In genomic region chr2:201746551-201746950, GRCh38 we compare ENCODE assay signal across 28 cellular contexts. TPM values are rescaled to one million over a fixed set of nuclear protein-coding genes. Genes with fewer than 3 reads are reported as not detected.
"Had no signal": no experiment of that assay in that cellular context is flagged by ENCODE, and none has a peak within 500 bp of the region (broad histone marks: within the 10 kb centered on the region; RNA-seq: fewer than 3 reads in every experiment).

No MANE protein-coding gene starts in this region.

- H3K4me1 Mint-ChIP-seq: stimulated activated memory B cell treated with anti-CD40 and anti-IgM and Interleukin-4, amounts not matched to agents 10 μg/mL and 1 μg/mL and 100 μg/mL, for 72 hours; stimulated activated naive CD8-positive, alpha-beta T cell treated with anti-CD3 and anti-CD28 coated beads, Interleukin-15, amount 100 ng/mL, for 72 hours had no signal

- DNase-seq: islet precursor cell; left ventricle myocardium inferior; midbrain; mucosa of descending colon; naive thymus-derived CD4-positive, alpha-beta T cell; ovary; right lobe of liver; stimulated activated CD4-positive, alpha-beta T cell treated with anti-CD3 and anti-CD28 coated beads, Interleukin-1b, Interleukin-23, amount 100 ng/mL, for 48 hours; stimulated activated CD4-positive, alpha-beta T cell treated with anti-CD3 and anti-CD28 coated beads, Interleukin-2, amount 100 ng/mL, for 48 hours; stimulated activated CD4-positive, alpha-beta T cell treated with anti-CD3 and anti-CD28 coated beads, Interleukin-4, amount 100 ng/mL, for 4 hours; stimulated activated CD8-positive, alpha-beta memory T cell treated with anti-CD3 and anti-CD28 coated beads, Interleukin-4, amount 100 ng/mL, for 48 hours; stimulated activated naive CD4-positive, alpha-beta T cell treated with Interleukin-2 at 50 U/mL for 16 hours; stimulated activated naive CD8-positive, alpha-beta T cell treated with anti-CD3 and anti-CD28 coated beads, Interleukin-15, amount 100 ng/mL, for 72 hours; substantia nigra; uterus had no signal

- H3K9me3 ChIP-seq: left ventricle myocardium inferior, mucosa of descending colon, ovary, right atrium auricular region, right lobe of liver, tibial nerve, uterus had no signal

- H3K36me3 ChIP-seq: ovary, uterus had no signal

- H3K27me3 Mint-ChIP-seq: naive thymus-derived CD4-positive, alpha-beta T cell; natural killer cell treated with Interleukin-12 subunit alpha and Interleukin-12 subunit beta and Interleukin-15 and Interleukin-18, amount 100 ng/mL, for 72 hours; progenitor cell of endocrine pancreas; stimulated activated memory B cell treated with anti-CD40 and anti-IgM and Interleukin-4, amounts not matched to agents 10 μg/mL and 1 μg/mL and 100 μg/mL, for 72 hours; stimulated activated naive CD8-positive, alpha-beta T cell treated with anti-CD3 and anti-CD28 coated beads, Interleukin-15, amount 100 ng/mL, for 72 hours; type B pancreatic cell had no signal

- H3K27ac Mint-ChIP-seq: naive thymus-derived CD4-positive, alpha-beta T cell; progenitor cell of endocrine pancreas; stimulated activated memory B cell treated with anti-CD40 and anti-IgM and Interleukin-4, amounts not matched to agents 10 μg/mL and 1 μg/mL and 100 μg/mL, for 72 hours; stimulated activated naive CD8-positive, alpha-beta T cell treated with anti-CD3 and anti-CD28 coated beads, Interleukin-15, amount 100 ng/mL, for 72 hours; type B pancreatic cell had no signal

- ATAC-seq: mucosa of descending colon; naive thymus-derived CD4-positive, alpha-beta T cell; natural killer cell treated with Interleukin-12 subunit alpha and Interleukin-12 subunit beta and Interleukin-15 and Interleukin-18, amount 100 ng/mL, for 72 hours; right lobe of liver; stimulated activated memory B cell treated with anti-CD40 and anti-IgM and Interleukin-4, amounts not matched to agents 10 μg/mL and 1 μg/mL and 100 μg/mL, for 72 hours; stimulated activated naive CD8-positive, alpha-beta T cell treated with anti-CD3 and anti-CD28 coated beads, Interleukin-15, amount 100 ng/mL, for 72 hours had no signal

- H3K27me3 ChIP-seq: ovary, right atrium auricular region, right lobe of liver, tibial nerve, uterus had no signal

- H3K27ac ChIP-seq: left ventricle myocardium inferior, ovary, right atrium auricular region, right lobe of liver, tibial nerve, uterus had no signal

- H3K4me3 Mint-ChIP-seq: naive thymus-derived CD4-positive, alpha-beta T cell; natural killer cell treated with Interleukin-12 subunit alpha and Interleukin-12 subunit beta and Interleukin-15 and Interleukin-18, amount 100 ng/mL, for 72 hours; stimulated activated memory B cell treated with anti-CD40 and anti-IgM and Interleukin-4, amounts not matched to agents 10 μg/mL and 1 μg/mL and 100 μg/mL, for 72 hours; stimulated activated naive CD8-positive, alpha-beta T cell treated with anti-CD3 and anti-CD28 coated beads, Interleukin-15, amount 100 ng/mL, for 72 hours; type B pancreatic cell had no signal

- H3K9me3 Mint-ChIP-seq: naive thymus-derived CD4-positive, alpha-beta T cell; natural killer cell treated with Interleukin-12 subunit alpha and Interleukin-12 subunit beta and Interleukin-15 and Interleukin-18, amount 100 ng/mL, for 72 hours; stimulated activated memory B cell treated with anti-CD40 and anti-IgM and Interleukin-4, amounts not matched to agents 10 μg/mL and 1 μg/mL and 100 μg/mL, for 72 hours; stimulated activated naive CD8-positive, alpha-beta T cell treated with anti-CD3 and anti-CD28 coated beads, Interleukin-15, amount 100 ng/mL, for 72 hours; type B pancreatic cell had no signal

- H3K4me1 ChIP-seq: left ventricle myocardium inferior, right atrium auricular region, right lobe of liver, tibial nerve, uterus had no signal

- H3K4me3 ChIP-seq: left ventricle myocardium inferior, lung, mucosa of descending colon, ovary, right atrium auricular region, right lobe of liver, smooth muscle cell, tibial nerve, uterus had no signal

RNA-seq across cellular contexts. Expression of gene MPP4, which starts 48.1 kb away (rescaled TPM):
- total RNA-seq: kidney epithelial cell; left ventricle myocardium inferior; mesenteric fat pad; natural killer cell treated with Interleukin-12 subunit alpha and Interleukin-12 subunit beta and Interleukin-15 and Interleukin-18, amount 100 ng/mL, for 72 hours; progenitor cell of endocrine pancreas; renal cortical epithelial cell; ureter had no signal
- polyA plus RNA-seq: naive thymus-derived CD4-positive, alpha-beta T cell; smooth muscle cell had no signal

RNA-seq across cellular contexts. Expression of gene CDK15, which starts 59.8 kb away (rescaled TPM):
- total RNA-seq: naive thymus-derived CD4-positive, alpha-beta T cell; natural killer cell treated with Interleukin-12 subunit alpha and Interleukin-12 subunit beta and Interleukin-15 and Interleukin-18, amount 100 ng/mL, for 72 hours; pulmonary artery endothelial cell; right atrium auricular region; right lobe of liver had no signal
- polyA plus RNA-seq: naive thymus-derived CD4-positive, alpha-beta T cell had no signal
